In genomic region chr12:18810537-18811253, GRCh38 we compare ENCODE assay signal across 13 cellular contexts.
"Had no signal": no experiment of that assay in that cellular context is flagged by ENCODE, and none has a peak within 500 bp of the region (broad histone marks: within the 10 kb centered on the region; RNA-seq: fewer than 3 reads in every experiment).

No MANE protein-coding gene starts in this region.

- H3K36me3 ChIP-seq: thyroid gland, uterus had no signal

- H3K27ac Mint-ChIP-seq: activated T-helper 2 cell treated with anti-CD3 and anti-CD28 coated beads, Interferon-gamma antibody, Interleukin-2, Interleukin-4, amounts not matched to agents 10 μg/mL and 5 μg/mL and 100 μg/mL, durations not matched to agents 14 hours and 24 hours and 36 hours; dendritic cell treated with granulocyte-macrophage colony-stimulating factor and Interleukin-4, amounts not matched to agents 40 ng/mL and 50 ng/mL, for 4 days; effector memory CD8-positive, alpha-beta T cell; memory B cell; T-helper 17 cell had no signal

- H3K27me3 ChIP-seq: body of pancreas, thyroid gland, uterus had no signal

- H3K4me3 ChIP-seq: body of pancreas, skin epidermis, thyroid gland, uterus had no signal

- H3K27me3 Mint-ChIP-seq: dendritic cell treated with granulocyte-macrophage colony-stimulating factor and Interleukin-4, amounts not matched to agents 40 ng/mL and 50 ng/mL, for 4 days; effector memory CD8-positive, alpha-beta T cell; memory B cell; T-helper 17 cell had no signal

- H3K36me3 Mint-ChIP-seq: memory B cell had no signal

- DNase-seq: activated naive CD4-positive, alpha-beta T cell treated with anti-CD3 and anti-CD28 coated beads, Interleukin-2, amount 50 U/mL, for 16 hours; amniotic stem cell; body of pancreas; effector memory CD8-positive, alpha-beta T cell; T-helper 17 cell; thyroid gland; uterus had no signal

- H3K4me3 Mint-ChIP-seq: dendritic cell treated with granulocyte-macrophage colony-stimulating factor and Interleukin-4, amounts not matched to agents 40 ng/mL and 50 ng/mL, for 4 days; effector memory CD8-positive, alpha-beta T cell; memory B cell; neural crest cell; T-helper 17 cell had no signal

- H3K4me1 ChIP-seq: thyroid gland, uterus had no signal

- H3K9me3 Mint-ChIP-seq: dendritic cell treated with granulocyte-macrophage colony-stimulating factor and Interleukin-4, amounts not matched to agents 40 ng/mL and 50 ng/mL, for 4 days; memory B cell had no signal

- H3K27ac ChIP-seq: body of pancreas, epithelial cell of prostate, skin epidermis, thyroid gland, uterus had no signal

- H3K9me3 ChIP-seq: body of pancreas, thyroid gland, uterus had no signal

- H3K4me1 Mint-ChIP-seq: memory B cell, neural crest cell, T-helper 17 cell had no signal
